2 cellular contexts compared by ENCODE assay signal in the genomic region with DNA sequence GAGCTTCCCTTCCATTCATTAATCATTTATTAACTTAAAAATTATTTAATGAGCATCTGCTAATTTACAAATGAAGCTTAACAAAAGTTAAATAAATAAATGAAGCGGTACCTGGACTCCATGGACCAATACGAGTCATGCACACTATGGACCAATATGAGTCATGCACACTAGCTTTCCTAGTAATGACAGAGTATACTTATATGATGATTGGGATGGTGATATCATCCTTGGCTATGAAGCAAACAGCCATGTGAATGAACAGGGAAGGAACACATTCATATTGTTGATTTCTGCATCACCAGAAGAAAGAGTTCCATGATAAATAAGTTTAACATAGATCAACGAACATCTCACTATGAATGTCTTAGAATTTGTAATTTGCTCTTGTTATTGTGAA.
TF ChIP-seq lines count a peak whose summit lies in the region.

No MANE protein-coding gene starts in this region.

TF ChIP-seq in K562, 482 proteins besides CTCF, POLR2A, EP300 and RAD21 (continued from another document):
- TF ChIP-seq, protein P1, sequence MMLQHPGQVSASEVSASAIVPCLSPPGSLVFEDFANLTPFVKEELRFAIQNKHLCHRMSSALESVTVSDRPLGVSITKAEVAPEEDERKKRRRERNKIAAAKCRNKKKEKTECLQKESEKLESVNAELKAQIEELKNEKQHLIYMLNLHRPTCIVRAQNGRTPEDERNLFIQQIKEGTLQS (IDR thresholded peaks at IDR 0.05), result peak; percentile 48; the same call in 1 of the 2 replicates
- TF ChIP-seq, protein P1 (CRISPR knock-in tag; conservative IDR thresholded peaks at IDR 0.05), result no peak
- TF ChIP-seq CREB1 (IDR thresholded peaks at IDR 0.05) (no peak), CREB1 (CRISPR knock-in tag; IDR thresholded peaks at IDR 0.05) (no peak), MECOM (CRISPR knock-in tag; IDR thresholded peaks at IDR 0.05) (no peak), HIVEP1 (CRISPR knock-in tag; IDR thresholded peaks at IDR 0.05) (no peak), TRIM28 (IDR thresholded peaks at IDR 0.05) (no peak)

TF ChIP-seq in GM23338, 12 proteins besides CTCF, POLR2A, EP300 and RAD21 (continued from another document):
- TF ChIP-seq, protein P2, sequence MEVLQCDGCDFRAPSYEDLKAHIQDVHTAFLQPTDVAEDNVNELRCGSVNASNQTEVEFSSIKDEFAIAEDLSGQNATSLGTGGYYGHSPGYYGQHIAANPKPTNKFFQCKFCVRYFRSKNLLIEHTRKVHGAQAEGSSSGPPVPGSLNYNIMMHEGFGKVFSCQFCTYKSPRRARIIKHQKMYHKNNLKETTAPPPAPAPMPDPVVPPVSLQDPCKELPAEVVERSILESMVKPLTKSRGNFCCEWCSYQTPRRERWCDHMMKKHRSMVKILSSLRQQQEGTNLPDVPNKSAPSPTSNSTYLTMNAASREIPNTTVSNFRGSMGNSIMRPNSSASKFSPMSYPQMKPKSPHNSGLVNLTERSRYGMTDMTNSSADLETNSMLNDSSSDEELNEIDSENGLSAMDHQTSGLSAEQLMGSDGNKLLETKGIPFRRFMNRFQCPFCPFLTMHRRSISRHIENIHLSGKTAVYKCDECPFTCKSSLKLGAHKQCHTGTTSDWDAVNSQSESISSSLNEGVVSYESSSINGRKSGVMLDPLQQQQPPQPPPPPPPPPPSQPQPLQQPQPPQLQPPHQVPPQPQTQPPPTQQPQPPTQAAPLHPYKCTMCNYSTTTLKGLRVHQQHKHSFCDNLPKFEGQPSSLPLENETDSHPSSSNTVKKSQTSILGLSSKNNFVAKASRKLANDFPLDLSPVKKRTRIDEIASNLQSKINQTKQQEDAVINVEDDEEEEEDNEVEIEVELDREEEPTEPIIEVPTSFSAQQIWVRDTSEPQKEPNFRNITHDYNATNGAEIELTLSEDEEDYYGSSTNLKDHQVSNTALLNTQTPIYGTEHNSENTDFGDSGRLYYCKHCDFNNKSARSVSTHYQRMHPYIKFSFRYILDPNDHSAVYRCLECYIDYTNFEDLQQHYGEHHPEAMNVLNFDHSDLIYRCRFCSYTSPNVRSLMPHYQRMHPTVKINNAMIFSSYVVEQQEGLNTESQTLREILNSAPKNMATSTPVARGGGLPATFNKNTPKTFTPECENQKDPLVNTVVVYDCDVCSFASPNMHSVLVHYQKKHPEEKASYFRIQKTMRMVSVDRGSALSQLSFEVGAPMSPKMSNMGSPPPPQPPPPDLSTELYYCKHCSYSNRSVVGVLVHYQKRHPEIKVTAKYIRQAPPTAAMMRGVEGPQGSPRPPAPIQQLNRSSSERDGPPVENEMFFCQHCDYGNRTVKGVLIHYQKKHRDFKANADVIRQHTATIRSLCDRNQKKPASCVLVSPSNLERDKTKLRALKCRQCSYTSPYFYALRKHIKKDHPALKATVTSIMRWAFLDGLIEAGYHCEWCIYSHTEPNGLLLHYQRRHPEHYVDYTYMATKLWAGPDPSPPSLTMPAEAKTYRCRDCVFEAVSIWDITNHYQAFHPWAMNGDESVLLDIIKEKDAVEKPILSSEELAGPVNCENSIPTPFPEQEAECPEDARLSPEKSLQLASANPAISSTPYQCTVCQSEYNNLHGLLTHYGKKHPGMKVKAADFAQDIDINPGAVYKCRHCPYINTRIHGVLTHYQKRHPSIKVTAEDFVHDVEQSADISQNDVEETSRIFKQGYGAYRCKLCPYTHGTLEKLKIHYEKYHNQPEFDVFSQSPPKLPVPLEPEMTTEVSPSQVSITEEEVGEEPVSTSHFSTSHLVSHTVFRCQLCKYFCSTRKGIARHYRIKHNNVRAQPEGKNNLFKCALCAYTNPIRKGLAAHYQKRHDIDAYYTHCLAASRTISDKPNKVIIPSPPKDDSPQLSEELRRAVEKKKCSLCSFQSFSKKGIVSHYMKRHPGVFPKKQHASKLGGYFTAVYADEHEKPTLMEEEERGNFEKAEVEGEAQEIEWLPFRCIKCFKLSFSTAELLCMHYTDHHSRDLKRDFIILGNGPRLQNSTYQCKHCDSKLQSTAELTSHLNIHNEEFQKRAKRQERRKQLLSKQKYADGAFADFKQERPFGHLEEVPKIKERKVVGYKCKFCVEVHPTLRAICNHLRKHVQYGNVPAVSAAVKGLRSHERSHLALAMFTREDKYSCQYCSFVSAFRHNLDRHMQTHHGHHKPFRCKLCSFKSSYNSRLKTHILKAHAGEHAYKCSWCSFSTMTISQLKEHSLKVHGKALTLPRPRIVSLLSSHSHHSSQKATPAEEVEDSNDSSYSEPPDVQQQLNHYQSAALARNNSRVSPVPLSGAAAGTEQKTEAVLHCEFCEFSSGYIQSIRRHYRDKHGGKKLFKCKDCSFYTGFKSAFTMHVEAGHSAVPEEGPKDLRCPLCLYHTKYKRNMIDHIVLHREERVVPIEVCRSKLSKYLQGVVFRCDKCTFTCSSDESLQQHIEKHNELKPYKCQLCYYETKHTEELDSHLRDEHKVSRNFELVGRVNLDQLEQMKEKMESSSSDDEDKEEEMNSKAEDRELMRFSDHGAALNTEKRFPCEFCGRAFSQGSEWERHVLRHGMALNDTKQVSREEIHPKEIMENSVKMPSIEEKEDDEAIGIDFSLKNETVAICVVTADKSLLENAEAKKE (CRISPR knock-in tag; IDR thresholded peaks at IDR 0.05), result no peak
